In genomic region chr14:100904307-100905019, GRCh38 we compare ENCODE assay signal across 13 cellular contexts. TPM values are rescaled to one million over a fixed set of nuclear protein-coding genes. Genes with fewer than 3 reads are reported as not detected.
DNase-seq lines count a peak whose midpoint lies in the region; ATAC-seq and TF ChIP-seq lines count a peak whose summit lies in the region.
"Had no signal": no experiment of that assay in that cellular context is flagged by ENCODE, and none has a peak within 500 bp of the region (broad histone marks: within the 10 kb centered on the region; RNA-seq: fewer than 3 reads in every experiment).

No MANE protein-coding gene starts in this region.

- CTCF ChIA-PET in SK-N-SH (lab: Yijun Ruan, JAX) = interaction anchor here (0.6 to 4.4 kb wide), 18 partner anchors 13 to 727 kb away, joined by 3 to 76 read pairs (median 4); no protein-coding TSS in a partner anchor

- H3K27ac Mint-ChIP-seq in progenitor cell of endocrine pancreas = peak overlapping the region; percentile 67
- H3K27ac Mint-ChIP-seq: CD4-positive, CD25-positive, alpha-beta regulatory T cell; T-cell had no signal

- peak overlapping the region in 1 of 2 experiments; percentile 99; a peak in 2 of 4 replicates for H3K27ac ChIP-seq in SK-N-SH (ENCODE audit: low read depth in 2 of 2, low read length in 1 of 2)
- H3K27ac ChIP-seq: neutrophil had no signal

- ATAC-seq in SK-N-SH treated with all-trans-retinoic acid at 6 μM for 48 hours (no peak; the same call in 2 of the 3 replicates), GM21529 (IDR thresholded peaks at IDR 0.05; ENCODE audit: unreplicated experiment) (no peak), omental fat pad (ENCODE audit: low FRiP score) (no peak), HG03354 (IDR thresholded peaks at IDR 0.05; ENCODE audit: poor library complexity, severe bottlenecking, unreplicated experiment) (no peak)

- 15% methylated on average over 15 of the region's 43 CpGs for WGBS in SK-N-SH (ENCODE audit: low lambda C conversion rate)

- no peak overlapping the region for H3K9ac ChIP-seq in SK-N-SH

- DNase-seq in SK-N-SH (peak; percentile 83), NCI-H524 (lab: John Stamatoyannopoulos, UW) (peak; percentile 34 to 79), fibroblast of villous mesenchyme (ENCODE audit: low read depth) (no peak), progenitor cell of endocrine pancreas (ENCODE audit: low spot score, unreplicated experiment) (peak; percentile 70), omental fat pad (ENCODE audit: low spot score) (no peak)
- DNase-seq: activated T-cell treated with anti-CD3 and anti-CD28 coated beads, Interleukin-2, amount 50 U/mL, for 1 hour; CD4-positive, CD25-positive, alpha-beta regulatory T cell; MM.1S; T-cell had no signal

- H4K20me1 ChIP-seq in SK-N-SH (ENCODE audit: insufficient read depth) = no peaks in the 10 kb centered on the region

- H3K36me3 Mint-ChIP-seq in progenitor cell of endocrine pancreas (ENCODE audit: insufficient read depth) = peaks cover 5% of the 10 kb centered on the region
- H3K36me3 Mint-ChIP-seq: CD4-positive, CD25-positive, alpha-beta regulatory T cell; T-cell had no signal

- H3K4me3 Mint-ChIP-seq in progenitor cell of endocrine pancreas (ENCODE audit: low read depth) = peak overlapping the region; percentile 77
- H3K4me3 Mint-ChIP-seq: CD4-positive, CD25-positive, alpha-beta regulatory T cell; T-cell had no signal

- TF ChIP-seq CTCF in SK-N-SH (IDR thresholded peaks at IDR 0.05) (peak; percentile 34), fibroblast of villous mesenchyme (IDR thresholded peaks at IDR 0.05; ENCODE audit: insufficient read depth, low read depth, low read length) (peak; percentile 25), progenitor cell of endocrine pancreas (IDR thresholded peaks at IDR 0.05; ENCODE audit: unreplicated experiment) (peak; percentile 79), omental fat pad (IDR thresholded peaks at IDR 0.05) (no peak)

- no peaks in the 10 kb centered on the region for H3K9me3 Mint-ChIP-seq in progenitor cell of endocrine pancreas (ENCODE audit: low read depth)
- H3K9me3 Mint-ChIP-seq: T-cell had no signal

- no peaks in the 10 kb centered on the region for H3K79me2 ChIP-seq in SK-N-SH (ENCODE audit: insufficient read depth)

- H2AFZ ChIP-seq in SK-N-SH (ENCODE audit: low read depth) = no peak overlapping the region

- H3K4me1 ChIP-seq in SK-N-SH (ENCODE audit: control insufficient read depth in 1 of 2, insufficient read depth in 2 of 2, low read depth in 1 of 2, low read length in 1 of 2) = peaks cover 0 to 72% of the 10 kb centered on the region in 2 experiments; a peak in 2 of 4 replicates

- H3F3A ChIP-seq in SK-N-SH (replicated peaks; ENCODE audit: insufficient read depth) = no peaks in the 10 kb centered on the region

- TF ChIP-seq EP300 in SK-N-SH (IDR thresholded peaks at IDR 0.05; ENCODE audit: borderline replicate concordance in 1 of 2, low read depth in 1 of 2, low read length in 1 of 2) = no peak

- H3K27me3 Mint-ChIP-seq in progenitor cell of endocrine pancreas = peaks cover 28% of the 10 kb centered on the region

- TF ChIP-seq RAD21 in SK-N-SH (IDR thresholded peaks at IDR 0.05; ENCODE audit: low read length) = peak; percentile 73

- H3K36me3 ChIP-seq in SK-N-SH (replicated peaks in 1 of 2; ENCODE audit: control insufficient read depth in 1 of 2, insufficient read depth in 2 of 2, low read length in 1 of 2) = no peaks in the 10 kb centered on the region
- H3K36me3 ChIP-seq: neutrophil had no signal

- POLR2A ChIA-PET in SK-N-SH (lab: Yijun Ruan, JAX) = interaction anchor here (0.5 to 5.6 kb wide), 16 partner anchors 106 to 480 kb away, joined by 3 to 46 read pairs (median 4); no protein-coding TSS in a partner anchor

- H3K27me3 ChIP-seq in SK-N-SH (ENCODE audit: insufficient read depth) = peaks cover 6% of the 10 kb centered on the region; the same call in 1 of the 2 replicates

- H3K4me1 Mint-ChIP-seq in progenitor cell of endocrine pancreas (ENCODE audit: low read depth) = peaks cover 42% of the 10 kb centered on the region
- H3K4me1 Mint-ChIP-seq: CD4-positive, CD25-positive, alpha-beta regulatory T cell; T-cell had no signal

- no peak overlapping the region for H3K4me2 ChIP-seq in SK-N-SH

- H3K9me2 ChIP-seq in SK-N-SH = no peaks in the 10 kb centered on the region

- no peaks in the 10 kb centered on the region for H3K9me3 ChIP-seq in SK-N-SH
- H3K9me3 ChIP-seq: neutrophil had no signal

- peak overlapping the region in 1 of 2 experiments; percentile 48; a peak in 2 of 4 replicates for H3K4me3 ChIP-seq in SK-N-SH (ENCODE audit: low read depth in 2 of 2, low read length in 1 of 2)
- no peak overlapping the region for H3K4me3 ChIP-seq in fibroblast of villous mesenchyme (ENCODE audit: low read depth, low read length)

TF ChIP-seq in SK-N-SH, 30 proteins besides CTCF, POLR2A, EP300 and RAD21:
- TF ChIP-seq JUND (IDR thresholded peaks at IDR 0.05) (no peak), SMC3 (IDR thresholded peaks at IDR 0.05; ENCODE audit: low read depth, low read length) (peak; percentile 55)

TF ChIP-seq in SK-N-SH treated with all-trans-retinoic acid at 6 μM for 48 hours, 23 proteins besides CTCF, POLR2A, EP300 and RAD21:
- TF ChIP-seq OSR1 (CRISPR knock-in tag; IDR thresholded peaks at IDR 0.05) (no peak), ISL1 (CRISPR knock-in tag; IDR thresholded peaks at IDR 0.05) (no peak)

RNA-seq across cellular contexts. Expression of gene RTL1, which starts 0.9 kb away (rescaled TPM):
- polyA plus RNA-seq in SK-N-SH (2012; rRNA removed) = 0.05 and 0.07 TPM in 2 replicates
- polyA plus RNA-seq in SK-N-SH (2012; cell fraction: cytosol; rRNA removed) = 0.06 and 0.09 TPM in 2 replicates
- polyA plus RNA-seq in SK-N-SH (2012; cell fraction: nucleus; rRNA removed) = 0.01 and 0.02 TPM in 2 replicates
- total RNA-seq in fibroblast of villous mesenchyme (not detected in 2 replicates), progenitor cell of endocrine pancreas (159 and 161 TPM in 2 replicates), omental fat pad (not detected)
- total RNA-seq: CD4-positive, CD25-positive, alpha-beta regulatory T cell; T-cell had no signal
- polyA plus RNA-seq: CD4-positive, CD25-positive, alpha-beta regulatory T cell had no signal

Comparison
In these comparisons a context has a peak if more than half of its experiments do, and no peak if none do; other contexts are left out.
1. DNase-seq: peak in SK-N-SH (single experiment), NCI-H524 (2 of 2) and progenitor cell of endocrine pancreas (single experiment); none in fibroblast of villous mesenchyme (single experiment) and omental fat pad (single experiment).
2. CTCF ChIP-seq: peak in SK-N-SH (single experiment), fibroblast of villous mesenchyme (single experiment) and progenitor cell of endocrine pancreas (single experiment); none in omental fat pad (0 of 3).
3. RNA of gene RTL1, which starts 0.9 kb away (total RNA-seq): 159 to 161 TPM in progenitor cell of endocrine pancreas; not detected in fibroblast of villous mesenchyme and not detected in omental fat pad; every median in the first group is over 100 times any median in the second.